In the genomic region with DNA sequence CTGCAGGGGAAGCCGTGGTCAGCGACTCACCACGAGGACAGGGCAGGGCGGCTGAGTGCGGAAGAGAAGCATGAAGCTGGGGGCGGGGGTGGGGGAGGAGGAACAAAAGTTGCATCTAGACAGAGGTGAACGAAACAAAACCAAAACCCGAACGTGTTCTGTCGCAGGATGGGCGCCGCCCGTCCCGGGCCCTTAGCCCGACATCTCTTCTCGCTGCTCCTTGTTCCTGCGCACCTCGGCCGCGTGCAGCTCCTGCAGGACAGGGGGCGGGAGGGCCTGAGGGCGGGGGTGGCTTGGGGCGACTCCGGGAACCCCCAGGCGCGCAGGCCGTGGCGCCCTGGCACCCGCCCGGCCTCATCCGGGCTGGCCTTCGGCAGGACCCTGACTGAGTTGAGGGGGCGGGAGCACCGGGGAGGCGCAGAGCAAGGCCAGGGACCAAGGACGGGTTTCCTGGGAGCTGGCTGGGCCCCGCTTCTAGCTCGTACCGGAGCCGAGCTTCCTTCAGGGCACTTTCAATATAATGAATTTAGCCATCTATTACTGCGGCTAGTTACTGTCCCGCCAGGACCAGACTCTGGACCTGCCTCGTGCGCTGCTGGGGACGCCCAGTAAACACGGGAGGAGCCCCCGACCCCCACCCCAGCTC, we compare ENCODE assay signal across 8 cellular contexts. TPM values are rescaled to one million over a fixed set of nuclear protein-coding genes. Genes with fewer than 3 reads are reported as not detected.
DNase-seq lines count a peak whose midpoint lies in the region; ATAC-seq and TF ChIP-seq lines count a peak whose summit lies in the region.

No MANE protein-coding gene starts in this region.

- H3K4me3 ChIP-seq in breast epithelium (peak overlapping the region; percentile 51 to 66 (median 56)), mesodermal cell (ENCODE audit: extremely low read depth, insufficient read depth, low read length, poor library complexity, severe bottlenecking) (peak overlapping the region; percentile 30), urinary bladder (ENCODE audit: low read depth, low read length) (peak overlapping the region; percentile 43)

- CTCF ChIA-PET in MCF 10A (lab: Yijun Ruan, JAX) = interaction anchor here (0.6 to 1.3 kb wide), 4 partner anchors 10 to 414 kb away, joined by 3 to 9 read pairs (median 4); partner anchors contain the start of gene PRPF6

- no peak overlapping the region for H3K4me3 Mint-ChIP-seq in MCF 10A (ENCODE audit: unreplicated experiment)

- DNase-seq in breast epithelium (ENCODE audit: low spot score in 2 of 2) = peak in 1 of 2 donors; percentile 40
- DNase-seq in MCF 10A (ENCODE audit: unreplicated experiment) = no peak
- peak; percentile 80 for DNase-seq in RKO (ENCODE audit: low spot score)
- DNase-seq in caudate nucleus (lab: John Stamatoyannopoulos, UW) = peak in 1 of 61 donors; percentile 43
- no peak for DNase-seq in NCI-H2196 (lab: John Stamatoyannopoulos, UW; ENCODE audit: unreplicated experiment)

- H3K27ac ChIP-seq in breast epithelium = peak overlapping the region; percentile 50 to 86
- H3K27ac ChIP-seq in caudate nucleus (ENCODE audit: low read depth, low read length) = peak overlapping the region; percentile 44
- H3K27ac ChIP-seq in mesodermal cell (ENCODE audit: low read depth, low read length, severe bottlenecking) = no peak overlapping the region
- H3K27ac ChIP-seq in urinary bladder (ENCODE audit: low read depth) = peak overlapping the region; percentile 84

- no TSS peak for BruUV-seq in MCF 10A (replicated peaks; lab: Mats Ljungman, UMichigan)

- no peaks in the 10 kb centered on the region for H3K27me3 ChIP-seq in breast epithelium

- H3K4me1 Mint-ChIP-seq in MCF 10A (ENCODE audit: insufficient read depth, unreplicated experiment) = peaks cover 6% of the 10 kb centered on the region

- H3K9me3 ChIP-seq in breast epithelium (no peaks in the 10 kb centered on the region), mesodermal cell (ENCODE audit: control insufficient read depth, low read length) (no peaks in the 10 kb centered on the region)

- intact Hi-C loops in breast epithelium (cut with DNase I; ENCODE audit: low total_unique reads) = no loop called here
- intact Hi-C loops in MCF 10A (cut with micrococcal nuclease) = loop anchor here (10.0 kb wide), 1 partner anchor 106 kb away; the partner anchor contains the start of gene PTK6

- no peak for ATAC-seq in GM21390 (IDR thresholded peaks at IDR 0.05; ENCODE audit: unreplicated experiment)

- peaks cover 0 to 3% of the 10 kb centered on the region in 2 donors for H3K4me1 ChIP-seq in breast epithelium
- H3K4me1 ChIP-seq in mesodermal cell (ENCODE audit: control insufficient read depth, insufficient read depth, low read length, poor library complexity, severe bottlenecking) = peaks cover 10% of the 10 kb centered on the region
- H3K4me1 ChIP-seq in urinary bladder (ENCODE audit: insufficient read depth) = no peaks in the 10 kb centered on the region

- TF ChIP-seq POLR2A in breast epithelium (IDR thresholded peaks at IDR 0.05) = no peak

- WGBS in mesodermal cell (ENCODE audit: insufficient coverage in 2 of 2), 2 experiments = 46 to 60% methylated on average over 29 to 41 of the region's 47 CpGs
- WGBS in urinary bladder = 42% methylated on average over 41 of the region's 47 CpGs

- no peak overlapping the region for H3K27ac Mint-ChIP-seq in MCF 10A (ENCODE audit: low read depth, unreplicated experiment)

- TF ChIP-seq CTCF in breast epithelium (IDR thresholded peaks at IDR 0.05) (no peak), MCF 10A (IDR thresholded peaks at IDR 0.05; ENCODE audit: unreplicated experiment) (no peak)

- peaks cover 14% of the 10 kb centered on the region for H3K36me3 Mint-ChIP-seq in MCF 10A (ENCODE audit: insufficient read depth, unreplicated experiment)

- H3K36me3 ChIP-seq in breast epithelium (no peaks in the 10 kb centered on the region), mesodermal cell (ENCODE audit: control insufficient read depth, insufficient read depth, low read length) (no peaks in the 10 kb centered on the region), urinary bladder (ENCODE audit: insufficient read depth) (no peaks in the 10 kb centered on the region)

- POLR2A ChIA-PET in MCF 10A (lab: Yijun Ruan, JAX) = interaction anchor here (0.6 to 2.7 kb wide), 16 partner anchors 11 to 399 kb away, joined by 3 to 33 read pairs (median 6); partner anchors contain the start of genes ARFRP1, GMEB2, RTEL1 and STMN3

- H3K9me3 Mint-ChIP-seq in MCF 10A (ENCODE audit: unreplicated experiment) = no peaks in the 10 kb centered on the region

- no peaks in the 10 kb centered on the region for H3K27me3 Mint-ChIP-seq in MCF 10A (ENCODE audit: insufficient read depth, unreplicated experiment)

RNA-seq across cellular contexts. Expression of gene STMN3, which starts 12.0 kb away (rescaled TPM):
- total RNA-seq in breast epithelium (10 to 100 TPM; 11.8 to 19.6 (median 17.7) TPM), MCF 10A (2022) (1.7 and 5.3 TPM in 2 replicates), urinary bladder (17.7 TPM)
- polyA plus RNA-seq in mesodermal cell (2013, experiment 1 of 2) = 26.6 TPM
- polyA plus RNA-seq in mesodermal cell (2013, experiment 2 of 2) = 21.9 TPM
- polyA plus RNA-seq in urinary bladder = 44.7 TPM

RNA-seq across cellular contexts. Expression of gene GMEB2, which starts 14.4 kb away (rescaled TPM):
- total RNA-seq in breast epithelium (10 to 100 TPM in 2 of 3 donors, 1 to 10 TPM in 1; 6.6 to 11.0 (median 10.2) TPM), MCF 10A (2022) (14.9 and 19.6 TPM in 2 replicates), urinary bladder (7.7 TPM)
- polyA plus RNA-seq in mesodermal cell (2013, experiment 1 of 2) = 10.8 TPM
- 8.0 TPM for polyA plus RNA-seq in mesodermal cell (2013, experiment 2 of 2)
- 12.1 TPM for polyA plus RNA-seq in urinary bladder

RNA-seq across cellular contexts. Expression of gene RTEL1, which starts 16.8 kb away (rescaled TPM):
- 10 to 100 TPM; 12.5 to 22.3 (median 15.1) TPM for total RNA-seq in breast epithelium
- 27.9 and 39.2 TPM in 2 replicates for total RNA-seq in MCF 10A (2022)
- polyA plus RNA-seq in mesodermal cell (2013, experiment 1 of 2) = 13.8 TPM
- polyA plus RNA-seq in mesodermal cell (2013, experiment 2 of 2) = 9.6 TPM
- 13.3 TPM for total RNA-seq in urinary bladder
- polyA plus RNA-seq in urinary bladder = 12.3 TPM

RNA-seq across cellular contexts. Expression of gene TNFRSF6B, which starts 55.2 kb away (rescaled TPM):
- total RNA-seq in breast epithelium = 10 to 100 TPM in 1 of 3 donors, 1 to 10 TPM in 2; 2.8 to 40.0 (median 7.4) TPM
- total RNA-seq in MCF 10A (2022) = 12.3 and 24.4 TPM in 2 replicates
- polyA plus RNA-seq in mesodermal cell (2013, experiment 1 of 2) = 1.4 TPM
- polyA plus RNA-seq in mesodermal cell (2013, experiment 2 of 2) = 1.6 TPM
- 0.42 TPM for total RNA-seq in urinary bladder
- polyA plus RNA-seq in urinary bladder = 35.6 TPM
